8 cellular contexts compared by ENCODE assay signal in genomic region chr9:37752646-37753488, GRCh38. TPM values are rescaled to one million over a fixed set of nuclear protein-coding genes. Genes with fewer than 3 reads are reported as not detected.
DNase-seq lines count a peak whose midpoint lies in the region; ATAC-seq and TF ChIP-seq lines count a peak whose summit lies in the region.

No MANE protein-coding gene starts in this region.

- H3K36me3 ChIP-seq in mucosa of descending colon (ENCODE audit: low read depth) (no peaks in the 10 kb centered on the region), upper lobe of right lung (no peaks in the 10 kb centered on the region)

- intact Hi-C loops in Right ventricle myocardium inferior (cut with DNase I): no loop called here
- intact Hi-C loops in left ventricle myocardium superior (cut with micrococcal nuclease): no loop called here
- intact Hi-C loops in mucosa of descending colon (cut with DNase I, micrococcal nuclease): no loop called here
- intact Hi-C loops in upper lobe of right lung (cut with DNase I): no loop called here

- DNase-seq in Right ventricle myocardium inferior (ENCODE audit: missing footprints): no peak
- no peak for DNase-seq in left ventricle myocardium superior
- DNase-seq in mucosa of descending colon: peak in 1 of 3 donors; percentile 29
- no peak for DNase-seq in upper lobe of right lung
- DNase-seq in activated effector memory CD4-positive, alpha-beta T cell treated with anti-CD3 and anti-CD28 coated beads, Interleukin-2, amount 50 U/mL, for 16 hours: no peak
- no peak for DNase-seq in effector CD8-positive, alpha-beta T cell (lab: John Stamatoyannopoulos, UW)

- peak overlapping the region; percentile 91 to 96 (median 92) for H3K27ac Mint-ChIP-seq in brain

- H3K4me3 ChIP-seq in mucosa of descending colon (peak overlapping the region; percentile 44), upper lobe of right lung (peak overlapping the region; percentile 65)

- H3K36me3 Mint-ChIP-seq in brain: peaks cover 4% of the 10 kb centered on the region

- H3K9me3 Mint-ChIP-seq in brain: peaks cover 0 to 2% (median 0%) of the 10 kb centered on the region in 5 experiments

- TF ChIP-seq CTCF in brain (conservative IDR thresholded peaks at IDR 0.05) (no peak), mucosa of descending colon (IDR thresholded peaks at IDR 0.05) (no peak), upper lobe of right lung (IDR thresholded peaks at IDR 0.05) (no peak)

- no peaks in the 10 kb centered on the region for H3K9me3 ChIP-seq in mucosa of descending colon
- no peaks in the 10 kb centered on the region for H3K9me3 ChIP-seq in upper lobe of right lung

- no peaks in the 10 kb centered on the region for H3K27me3 ChIP-seq in upper lobe of right lung

- H3K4me1 Mint-ChIP-seq in brain: peaks cover 31% of the 10 kb centered on the region

- H3K4me3 Mint-ChIP-seq in brain: peak overlapping the region; percentile 92 to 96 (median 94)

- peak overlapping the region; percentile 88 for H3K27ac ChIP-seq in upper lobe of right lung

- peaks cover 4% of the 10 kb centered on the region for H3K27me3 Mint-ChIP-seq in brain

- ATAC-seq in Right ventricle myocardium inferior (peak; percentile 7), left ventricle myocardium superior (no peak), mucosa of descending colon (no peak), upper lobe of right lung (no peak), esophagus mucosa (no peak)

- H3K4me1 ChIP-seq in mucosa of descending colon (ENCODE audit: low read depth) (peaks cover 6% of the 10 kb centered on the region), upper lobe of right lung (peaks cover 9% of the 10 kb centered on the region)

RNA-seq across cellular contexts. Expression of gene TRMT10B, which starts 0.7 kb away (rescaled TPM):
- total RNA-seq in Right ventricle myocardium inferior (3.2 TPM), left ventricle myocardium superior (2.9 TPM), mucosa of descending colon (10 to 100 TPM in 2 of 3 donors, 1 to 10 TPM in 1; 7.2 to 14.8 (median 10.4) TPM), upper lobe of right lung (11.8 TPM), esophagus mucosa (4.5 TPM)
- polyA plus RNA-seq in brain (ENCODE audit: insufficient read depth, low read depth, low replicate concordance): 7.0 TPM

RNA-seq across cellular contexts. Expression of gene EXOSC3, which starts 32.0 kb away (rescaled TPM):
- 17.0 TPM for total RNA-seq in Right ventricle myocardium inferior
- 17.9 TPM for total RNA-seq in left ventricle myocardium superior
- 38.9 TPM for polyA plus RNA-seq in brain (ENCODE audit: insufficient read depth, low read depth, low replicate concordance)
- 10 to 100 TPM; 25.1 to 34.1 (median 32.2) TPM for total RNA-seq in mucosa of descending colon
- total RNA-seq in upper lobe of right lung: 23.7 TPM
- 27.3 TPM for total RNA-seq in esophagus mucosa

RNA-seq across cellular contexts. Expression of gene DCAF10, which starts 47.7 kb away (rescaled TPM):
- total RNA-seq in Right ventricle myocardium inferior: 22.3 TPM
- 20.5 TPM for total RNA-seq in left ventricle myocardium superior
- polyA plus RNA-seq in brain (ENCODE audit: insufficient read depth, low read depth, low replicate concordance): 25.3 TPM
- total RNA-seq in mucosa of descending colon: 10 to 100 TPM; 18.5 to 37.8 (median 26.6) TPM
- total RNA-seq in upper lobe of right lung: 25.2 TPM
- total RNA-seq in esophagus mucosa: 24.4 TPM
